Comparison of ENCODE assay signal across 11 cellular contexts in genomic region chr2:41720298-41720697, GRCh38.
DNase-seq lines count a peak whose midpoint lies in the region; ATAC-seq, FAIRE-seq and TF ChIP-seq lines count a peak whose summit lies in the region.
"Had no signal": no experiment of that assay in that cellular context is flagged by ENCODE, and none has a peak within 500 bp of the region (broad histone marks: within the 10 kb centered on the region; RNA-seq: fewer than 3 reads in every experiment).

No MANE protein-coding gene starts in this region.

- H3K9me3 Mint-ChIP-seq in mesothelial cell of epicardium = no peaks in the 10 kb centered on the region
- H3K9me3 Mint-ChIP-seq: activated naive CD4-positive, alpha-beta T cell treated with anti-CD3 and anti-CD28 coated beads, Interleukin-2, amount 10 ng/mL, durations not matched to agents 7 days and 5 days; natural killer cell had no signal

- no peak for TF ChIP-seq CTCF in mesothelial cell of epicardium (IDR thresholded peaks at IDR 0.05; ENCODE audit: unreplicated experiment)

- FAIRE-seq in islet of Langerhans (lab: Jason Lieb, UNC) = peak; percentile 56

- H3K4me3 Mint-ChIP-seq in mesothelial cell of epicardium = no peak overlapping the region
- H3K4me3 Mint-ChIP-seq: activated naive CD4-positive, alpha-beta T cell treated with anti-CD3 and anti-CD28 coated beads, Interleukin-2, amount 10 ng/mL, durations not matched to agents 7 days and 5 days; natural killer cell had no signal

- ATAC-seq in GM18511 (IDR thresholded peaks at IDR 0.05; ENCODE audit: unreplicated experiment) (peak; percentile 74), GM21390 (IDR thresholded peaks at IDR 0.05; ENCODE audit: unreplicated experiment) (peak; percentile 66), HG03175 (IDR thresholded peaks at IDR 0.05; ENCODE audit: unreplicated experiment) (peak; percentile 47)

- H3K27me3 Mint-ChIP-seq in mesothelial cell of epicardium (ENCODE audit: low read depth) = no peaks in the 10 kb centered on the region
- H3K27me3 Mint-ChIP-seq: activated naive CD4-positive, alpha-beta T cell treated with anti-CD3 and anti-CD28 coated beads, Interleukin-2, amount 10 ng/mL, durations not matched to agents 7 days and 5 days; IgD-negative memory B cell had no signal

- no peak for DNase-seq in mesothelial cell of epicardium (ENCODE audit: low spot score in 2 of 2, unreplicated experiment in 2 of 2)
- DNase-seq in stimulated activated CD4-positive, alpha-beta T cell treated with anti-CD3 and anti-CD28 coated beads, Interleukin-4, amount 100 ng/mL, for 1 hour = no peak
- no peak for DNase-seq in NCI-H1092 (lab: John Stamatoyannopoulos, UW)
- DNase-seq in retina = no peak
- DNase-seq: activated naive CD4-positive, alpha-beta T cell treated with anti-CD3 and anti-CD28 coated beads, Interleukin-2, amount 10 ng/mL, durations not matched to agents 7 days and 5 days; natural killer cell had no signal

- H3K27ac Mint-ChIP-seq in mesothelial cell of epicardium = no peak overlapping the region
- H3K27ac Mint-ChIP-seq: activated naive CD4-positive, alpha-beta T cell treated with anti-CD3 and anti-CD28 coated beads, Interleukin-2, amount 10 ng/mL, durations not matched to agents 7 days and 5 days; IgD-negative memory B cell had no signal

- H3K4me1 Mint-ChIP-seq in mesothelial cell of epicardium = peaks cover 20% of the 10 kb centered on the region

- no peaks in the 10 kb centered on the region for H3K36me3 Mint-ChIP-seq in mesothelial cell of epicardium
- H3K36me3 Mint-ChIP-seq: activated naive CD4-positive, alpha-beta T cell treated with anti-CD3 and anti-CD28 coated beads, Interleukin-2, amount 10 ng/mL, durations not matched to agents 7 days and 5 days; IgD-negative memory B cell; natural killer cell had no signal
